Comparison of ENCODE assay signal across 1 cellular context in genomic region chr22:21714059-21714770, GRCh38.
TF ChIP-seq lines count a peak whose summit lies in the region.

No MANE protein-coding gene starts in this region.

TF ChIP-seq in H1, 55 proteins besides CTCF, POLR2A, EP300 and RAD21:
- TF ChIP-seq CBX5 (IDR thresholded peaks at IDR 0.05; ENCODE audit: low read depth, low read length) (no peak), TEAD4 (IDR thresholded peaks at IDR 0.05; ENCODE audit: low read depth, low read length) (no peak), RBBP5 (IDR thresholded peaks at IDR 0.05; ENCODE audit: borderline replicate concordance, low read depth, low read length) (no peak), FOSL1 (IDR thresholded peaks at IDR 0.05; ENCODE audit: insufficient read depth, low read depth, low read length) (no peak), SIX5 (IDR thresholded peaks at IDR 0.05; ENCODE audit: low read depth, low read length) (no peak), GTF2F1 (IDR thresholded peaks at IDR 0.05; ENCODE audit: borderline replicate concordance, low read depth, low read length) (no peak), KDM4A (IDR thresholded peaks at IDR 0.05; ENCODE audit: low read depth, low read length, severe bottlenecking) (no peak), SIN3A (conservative IDR thresholded peaks at IDR 0.05 in 1 of 2, IDR thresholded peaks at IDR 0.05 in 1 of 2; ENCODE audit: low read depth in 1 of 2, low read length in 2 of 2) (no peak), TCF12 (IDR thresholded peaks at IDR 0.05; ENCODE audit: low read depth, low read length) (no peak), TAF1 (IDR thresholded peaks at IDR 0.05; ENCODE audit: low read depth, low read length) (no peak)
